Comparison of ENCODE assay signal across 18 cellular contexts in the genomic region with DNA sequence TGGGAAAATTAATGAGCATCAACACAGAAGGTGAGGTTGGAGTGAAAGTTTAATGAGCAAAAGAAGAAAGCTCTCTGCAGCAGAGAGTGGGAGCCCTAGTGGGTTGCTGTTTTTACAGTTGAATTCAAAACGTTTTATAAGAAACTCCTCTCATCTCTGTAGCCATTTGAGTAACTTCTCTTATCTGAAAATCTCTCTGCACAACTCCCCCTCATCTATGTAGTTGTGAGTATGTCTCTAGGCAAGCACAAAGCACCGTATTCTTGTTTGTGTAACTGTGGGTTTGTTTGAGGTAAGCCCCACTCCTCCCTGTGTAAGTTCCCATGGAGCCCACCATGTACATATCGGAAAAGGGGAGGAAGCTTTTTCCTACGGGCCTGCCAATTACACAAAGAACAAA.
DNase-seq lines count a peak whose midpoint lies in the region; ATAC-seq and TF ChIP-seq lines count a peak whose summit lies in the region.
"Had no signal": no experiment of that assay in that cellular context is flagged by ENCODE, and none has a peak within 500 bp of the region (broad histone marks: within the 10 kb centered on the region; RNA-seq: fewer than 3 reads in every experiment).

No MANE protein-coding gene starts in this region.

- no peaks in the 10 kb centered on the region for H4K20me1 ChIP-seq in DND-41 (ENCODE audit: insufficient read depth, low read length)
- H4K20me1 ChIP-seq: BLaER1 had no signal

- DNase-seq in NCI-H2029 treated with DMSO at 0.1 percent for 48 hours (lab: John Stamatoyannopoulos, UW) (peak; percentile 8), NCI-H2029 (lab: John Stamatoyannopoulos, UW) (no peak), DND-41 (peak; percentile 49), NB4 (ENCODE audit: low read depth) (peak; percentile 2), left kidney (ENCODE audit: low read depth, low spot score) (peak; percentile 26), NOMO-1 treated with dmso at 0.1 percent for 144 hours (lab: John Stamatoyannopoulos, UW; ENCODE audit: unreplicated experiment) (no peak)
- DNase-seq: Calu3; CD4-positive, alpha-beta memory T cell; DMS53; HFFc6; KG1; NCI-H1048; SK-N-SH; T-cell had no signal

- H3K4me2 ChIP-seq in DND-41 (ENCODE audit: insufficient read depth, low read length): peak overlapping the region; percentile 36; the same call in 1 of the 2 replicates
- H3K4me2 ChIP-seq: A549, BLaER1, SK-N-SH had no signal

- H3K4me3 ChIP-seq in DND-41 (ENCODE audit: low read depth in 1 of 2, low read length in 2 of 2) (no peak overlapping the region), NB4 (ENCODE audit: low read depth, low read length) (no peak overlapping the region)
- H3K4me3 ChIP-seq: A549, BLaER1 had no signal

- no peak for TF ChIP-seq POLR2A in NB4 (IDR thresholded peaks at IDR 0.05; ENCODE audit: extremely low read depth, insufficient read length)

- H3K4me1 ChIP-seq in DND-41 (ENCODE audit: insufficient read depth, low read length): peaks cover 19% of the 10 kb centered on the region
- H3K4me1 ChIP-seq: A549, BLaER1 had no signal

- no peaks in the 10 kb centered on the region for H3K36me3 ChIP-seq in DND-41 (ENCODE audit: insufficient read depth, low read length)
- H3K36me3 ChIP-seq: BLaER1 had no signal

- H3K27me3 ChIP-seq in DND-41 (ENCODE audit: insufficient read depth, low read length, poor library complexity): no peaks in the 10 kb centered on the region
- H3K27me3 ChIP-seq: BLaER1 had no signal

- no peaks in the 10 kb centered on the region for H3K79me2 ChIP-seq in DND-41 (ENCODE audit: insufficient read depth, low read length)

- ATAC-seq in DND-41 (ENCODE audit: insufficient read depth, low read depth): peak; percentile 94
- ATAC-seq in HG02610 (IDR thresholded peaks at IDR 0.05; ENCODE audit: unreplicated experiment): no peak
- ATAC-seq: A549, HepG2 had no signal

- no peak for TF ChIP-seq CTCF in DND-41 (IDR thresholded peaks at IDR 0.05; ENCODE audit: borderline replicate concordance, extremely low read depth, low read length, poor library complexity, severe bottlenecking)
- no peak for TF ChIP-seq CTCF in NB4 (IDR thresholded peaks at IDR 0.05; ENCODE audit: low read depth, low read length)

- H3K27ac ChIP-seq in DND-41 (ENCODE audit: low read length): peak overlapping the region; percentile 60
- H3K27ac ChIP-seq: A549, BLaER1 had no signal

- H3K9ac ChIP-seq in DND-41 (ENCODE audit: low read depth, low read length): no peak overlapping the region
- H3K9ac ChIP-seq: BLaER1, SK-N-SH had no signal

- H2AFZ ChIP-seq in DND-41 (ENCODE audit: low read depth, low read length): no peak overlapping the region

- no peaks in the 10 kb centered on the region for H3K9me3 ChIP-seq in DND-41 (ENCODE audit: insufficient read depth, low read length, severe bottlenecking)
- H3K9me3 ChIP-seq: A549, BLaER1, SK-N-SH had no signal

Comparison
In these comparisons a context has a peak if more than half of its experiments do, and no peak if none do; other contexts are left out.
1. DNase-seq: peak in NCI-H2029 treated with DMSO at 0.1 percent for 48 hours (single experiment), DND-41 (single experiment), NB4 (single experiment) and left kidney (single experiment); none in NCI-H2029 (single experiment) and NOMO-1 treated with dmso at 0.1 percent for 144 hours (single experiment).